In genomic region chr13:42064259-42064658, GRCh38 we compare ENCODE assay signal across 16 cellular contexts. TPM values are rescaled to one million over a fixed set of nuclear protein-coding genes. Genes with fewer than 3 reads are reported as not detected.
DNase-seq lines count a peak whose midpoint lies in the region; ATAC-seq lines count a peak whose summit lies in the region.
"Had no signal": no experiment of that assay in that cellular context is flagged by ENCODE, and none has a peak within 500 bp of the region (broad histone marks: within the 10 kb centered on the region; RNA-seq: fewer than 3 reads in every experiment).

No MANE protein-coding gene starts in this region.

- peaks cover 8 to 21% of the 10 kb centered on the region in 2 donors for H3K36me3 Mint-ChIP-seq in activated naive CD4-positive, alpha-beta T cell treated with anti-CD3 and anti-CD28 coated beads, Interleukin-2, amount 50 U/mL, for 72 hours

- no peaks in the 10 kb centered on the region for H3K9me3 Mint-ChIP-seq in activated naive CD4-positive, alpha-beta T cell treated with anti-CD3 and anti-CD28 coated beads, Interleukin-2, amount 50 U/mL, for 72 hours

- DNase-seq in AG08396 (ENCODE audit: low spot score) (peak; percentile 38), M059J (ENCODE audit: low read depth) (peak; percentile 76), brain pericyte (ENCODE audit: low read depth, low spot score) (peak; percentile 44), left kidney (ENCODE audit: low read depth, low spot score) (peak; percentile 84)
- no peak for DNase-seq in stimulated activated CD4-positive, alpha-beta T cell treated with anti-CD3 and anti-CD28 coated beads, Interleukin-4, amount 100 ng/mL, for 1 hour
- no peak for DNase-seq in stimulated activated CD4-positive, alpha-beta T cell treated with anti-CD3 and anti-CD28 coated beads, Interleukin-4, amount 100 ng/mL, for 4 hours
- DNase-seq in activated naive CD4-positive, alpha-beta T cell treated with anti-CD3 and anti-CD28 coated beads, Interleukin-2, amount 50 U/mL, for 72 hours (ENCODE audit: low spot score in 2 of 2): no peak
- DNase-seq: activated CD4-positive, alpha-beta T cell treated with anti-CD3 and anti-CD28 coated beads for 1 hour; DMS153; endodermal cell; lower lobe of right lung; NCI-H1930; OCI-M1; stimulated activated CD4-positive, alpha-beta T cell treated with anti-CD3 and anti-CD28 coated beads, Interleukin-12 subunit alpha, Interleukin-12 subunit beta, amount 100 ng/mL, for 4 hours; SW 1271 had no signal

- H3K27ac Mint-ChIP-seq in activated naive CD4-positive, alpha-beta T cell treated with anti-CD3 and anti-CD28 coated beads, Interleukin-2, amount 50 U/mL, for 72 hours: peak overlapping the region in 1 of 2 donors; percentile 28
- H3K27ac Mint-ChIP-seq: endodermal cell had no signal

- ATAC-seq in GM19328 (IDR thresholded peaks at IDR 0.05; ENCODE audit: unreplicated experiment): no peak
- ATAC-seq in activated naive CD4-positive, alpha-beta T cell treated with anti-CD3 and anti-CD28 coated beads, Interleukin-2, amount 50 U/mL, for 72 hours: no peak

RNA-seq across cellular contexts. Expression of gene DGKH, which starts 15.8 kb away (rescaled TPM):
- total RNA-seq in M059J (2014; rRNA removed; shearing (Covaris generic)): 3.4 and 5.0 TPM in 2 replicates
- total RNA-seq in activated naive CD4-positive, alpha-beta T cell treated with anti-CD3 and anti-CD28 coated beads, Interleukin-2, amount 50 U/mL, for 72 hours: 10 to 100 TPM; 21.0 to 25.4 TPM

Comparison
In these comparisons a context has a peak if more than half of its experiments do, and no peak if none do; other contexts are left out.
1. DNase-seq: peak in AG08396 (single experiment), M059J (single experiment), brain pericyte (single experiment) and left kidney (single experiment); none in stimulated activated CD4-positive, alpha-beta T cell treated with anti-CD3 and anti-CD28 coated beads, Interleukin-4, amount 100 ng/mL, for 1 hour (single experiment), stimulated activated CD4-positive, alpha-beta T cell treated with anti-CD3 and anti-CD28 coated beads, Interleukin-4, amount 100 ng/mL, for 4 hours (0 of 2) and activated naive CD4-positive, alpha-beta T cell treated with anti-CD3 and anti-CD28 coated beads, Interleukin-2, amount 50 U/mL, for 72 hours (0 of 2).